10 cellular contexts compared by ENCODE assay signal in genomic region chr5:119357815-119358559, GRCh38. TPM values are rescaled to one million over a fixed set of nuclear protein-coding genes. Genes with fewer than 3 reads are reported as not detected.
A peak's percentile ranks its signal among the peaks of the same experiment; 100 is the strongest.
DNase-seq lines count a peak whose midpoint lies in the region; ATAC-seq and TF ChIP-seq lines count a peak whose summit lies in the region.
"Had no signal": no experiment of that assay in that cellular context is flagged by ENCODE, and none has a peak within 500 bp of the region (broad histone marks: within the 10 kb centered on the region; RNA-seq: fewer than 3 reads in every experiment).

No MANE protein-coding gene starts in this region.

- peak overlapping the region; percentile 56 for H3K4me3 ChIP-seq in cardiac muscle cell
- H3K4me3 ChIP-seq in right atrium auricular region: no peak overlapping the region
- peak overlapping the region; percentile 83 to 90 for H3K4me3 ChIP-seq in muscle layer of duodenum (ENCODE audit: low read depth in 1 of 2, low read length in 2 of 2)
- peak overlapping the region; percentile 69 for H3K4me3 ChIP-seq in upper lobe of right lung
- H3K4me3 ChIP-seq: lung had no signal

- no peaks in the 10 kb centered on the region for H3K9me3 Mint-ChIP-seq in activated CD8-positive, alpha-beta T cell treated with anti-CD3 and anti-CD28 coated beads for 36 hours

- POLR2A ChIA-PET in activated CD8-positive, alpha-beta T cell treated with anti-CD3 and anti-CD28 coated beads for 36 hours (lab: Charles Lee): interaction anchor here (0.7 to 6.3 kb wide), 16 partner anchors 8 to 370 kb away, joined by 3 to 163 read pairs (median 4); no protein-coding TSS in a partner anchor

- no peak for ATAC-seq in activated CD8-positive, alpha-beta T cell treated with anti-CD3 and anti-CD28 coated beads for 36 hours
- ATAC-seq in upper lobe of right lung (no peak), HG03439 (IDR thresholded peaks at IDR 0.05; ENCODE audit: unreplicated experiment) (no peak)

- peaks cover 64% of the 10 kb centered on the region for H3K4me1 Mint-ChIP-seq in activated CD8-positive, alpha-beta T cell treated with anti-CD3 and anti-CD28 coated beads for 36 hours (ENCODE audit: low read depth)

- H3K36me3 Mint-ChIP-seq in activated CD8-positive, alpha-beta T cell treated with anti-CD3 and anti-CD28 coated beads for 36 hours (ENCODE audit: low read depth): peaks cover 71% of the 10 kb centered on the region

- H3K9me3 ChIP-seq in cardiac muscle cell (ENCODE audit: low read depth) (no peaks in the 10 kb centered on the region), right atrium auricular region (no peaks in the 10 kb centered on the region), muscle layer of duodenum (ENCODE audit: control insufficient read depth in 1 of 2, low read length in 2 of 2) (no peaks in the 10 kb centered on the region), upper lobe of right lung (no peaks in the 10 kb centered on the region)

- H3K27ac Mint-ChIP-seq in activated CD8-positive, alpha-beta T cell treated with anti-CD3 and anti-CD28 coated beads for 36 hours: peak overlapping the region; percentile 97

- peak overlapping the region; percentile 98 for H3K4me3 Mint-ChIP-seq in activated CD8-positive, alpha-beta T cell treated with anti-CD3 and anti-CD28 coated beads for 36 hours

- H3K36me3 ChIP-seq in cardiac muscle cell (no peaks in the 10 kb centered on the region), right atrium auricular region (no peaks in the 10 kb centered on the region), muscle layer of duodenum (ENCODE audit: control insufficient read depth in 1 of 2, insufficient read depth in 2 of 2, low read length in 2 of 2) (no peaks in the 10 kb centered on the region), upper lobe of right lung (no peaks in the 10 kb centered on the region)

- DNase-seq in cardiac muscle cell (ENCODE audit: low read depth in 1 of 2, low spot score in 1 of 2): no peak
- no peak for DNase-seq in right atrium auricular region (ENCODE audit: low spot score)
- no peak for DNase-seq in activated CD8-positive, alpha-beta T cell treated with anti-CD3 and anti-CD28 coated beads for 36 hours
- DNase-seq in upper lobe of right lung: no peak
- DNase-seq in DMS114 treated with DMSO at 0.1 percent for 48 hours (lab: John Stamatoyannopoulos, UW; ENCODE audit: unreplicated experiment): no peak
- DNase-seq in GM03348 (ENCODE audit: low spot score): no peak
- DNase-seq: C1 segment of cervical spinal cord had no signal

- intact Hi-C loops in activated CD8-positive, alpha-beta T cell treated with anti-CD3 and anti-CD28 coated beads for 36 hours (cut with micrococcal nuclease): loop anchor here (5.0 kb wide), 2 partner anchors 39 to 54 kb away; no protein-coding TSS in a partner anchor
- intact Hi-C loops in upper lobe of right lung (cut with DNase I): no loop called here

- TF ChIP-seq CTCF in cardiac muscle cell (IDR thresholded peaks at IDR 0.05; ENCODE audit: low read depth, low read length) (no peak), right atrium auricular region (IDR thresholded peaks at IDR 0.05) (no peak), upper lobe of right lung (IDR thresholded peaks at IDR 0.05) (no peak)
- no peak for TF ChIP-seq CTCF in activated CD8-positive, alpha-beta T cell treated with anti-CD3 and anti-CD28 coated beads for 36 hours (IDR thresholded peaks at IDR 0.05)

- H3K27ac ChIP-seq in cardiac muscle cell (no peak overlapping the region), right atrium auricular region (no peak overlapping the region), muscle layer of duodenum (ENCODE audit: low read length) (peak overlapping the region; percentile 7), upper lobe of right lung (no peak overlapping the region)

- CTCF ChIA-PET in activated CD8-positive, alpha-beta T cell treated with anti-CD3 and anti-CD28 coated beads for 36 hours (lab: Charles Lee): interaction anchor here (1.1 to 5.6 kb wide), 9 partner anchors 9 to 370 kb away, joined by 3 to 46 read pairs (median 7); partner anchors contain the start of gene DTWD2

- H3K4me1 ChIP-seq in cardiac muscle cell (ENCODE audit: low read depth) (peaks cover 42% of the 10 kb centered on the region), right atrium auricular region (peaks cover 0 to 8% of the 10 kb centered on the region in 2 donors), muscle layer of duodenum (ENCODE audit: control insufficient read depth in 1 of 2, insufficient read depth in 2 of 2, low read length in 2 of 2) (peaks cover 18 to 41% of the 10 kb centered on the region in 2 donors), upper lobe of right lung (peaks cover 36% of the 10 kb centered on the region)

- H3K27me3 ChIP-seq in cardiac muscle cell (no peaks in the 10 kb centered on the region), right atrium auricular region (no peaks in the 10 kb centered on the region), muscle layer of duodenum (ENCODE audit: low read depth, low read length) (no peaks in the 10 kb centered on the region), upper lobe of right lung (no peaks in the 10 kb centered on the region)

- no peaks in the 10 kb centered on the region for H3K27me3 Mint-ChIP-seq in activated CD8-positive, alpha-beta T cell treated with anti-CD3 and anti-CD28 coated beads for 36 hours

RNA-seq across cellular contexts. Expression of gene TNFAIP8, which starts 2.2 kb away (rescaled TPM):
- 20.8 and 21.9 TPM in 2 replicates for total RNA-seq in cardiac muscle cell
- polyA plus RNA-seq in cardiac muscle cell: 24.9 and 29.0 TPM in 2 replicates
- total RNA-seq in right atrium auricular region: 1 to 10 TPM; 5.6 to 8.9 TPM
- 100 to 1,000 TPM; 135 to 141 TPM for total RNA-seq in activated CD8-positive, alpha-beta T cell treated with anti-CD3 and anti-CD28 coated beads for 36 hours
- 22.4 TPM for total RNA-seq in upper lobe of right lung

Comparison
In these comparisons a context has a peak if more than half of its experiments do, and no peak if none do; other contexts are left out.
1. H3K4me3 ChIP-seq: peak in cardiac muscle cell (single experiment), muscle layer of duodenum (2 of 2) and upper lobe of right lung (single experiment); none in right atrium auricular region (0 of 2).